ENCODE assay signal across 17 cellular contexts in the genomic region with DNA sequence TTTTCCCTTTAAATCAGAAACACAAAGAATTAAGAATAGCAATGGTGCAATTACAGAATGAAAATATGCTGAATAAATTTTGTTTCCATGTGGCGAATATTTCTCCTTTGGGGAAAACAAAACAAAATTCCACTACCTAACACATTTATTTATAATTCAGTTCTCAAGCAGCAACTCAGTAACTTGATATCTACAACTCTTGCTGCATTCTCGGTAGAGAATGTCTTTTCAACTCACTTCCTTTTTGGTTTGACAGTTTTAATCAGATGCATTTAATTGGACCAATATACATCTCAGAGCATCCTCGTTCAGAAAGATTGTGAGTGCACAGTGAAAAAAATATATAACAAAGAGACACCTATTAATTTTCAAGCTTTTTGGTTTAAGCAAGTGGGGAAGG.
"Had no signal": no experiment of that assay in that cellular context is flagged by ENCODE, and none has a peak within 500 bp of the region (broad histone marks: within the 10 kb centered on the region; RNA-seq: fewer than 3 reads in every experiment).

No MANE protein-coding gene starts in this region.

- DNase-seq: activated CD4-positive, alpha-beta T cell treated with anti-CD3 and anti-CD28 coated beads, Interleukin-2, amount 10 ng/mL, durations not matched to agents 7 days and 5 days; activated CD4-positive, CD25-positive, alpha-beta regulatory T cell; activated CD8-positive, alpha-beta memory T cell treated with anti-CD3 and anti-CD28 coated beads for 24 hours; activated naive CD4-positive, alpha-beta T cell treated with anti-CD3 and anti-CD28 coated beads, Interleukin-2, amount 10 ng/mL, durations not matched to agents 7 days and 5 days; activated T-cell treated with anti-CD3 and anti-CD28 coated beads for 4 hours; central memory CD4-positive, alpha-beta T cell; hypothalamus; left colon; naive thymus-derived CD8-positive, alpha-beta T cell; nucleus accumbens; sigmoid colon; stimulated activated CD4-positive, alpha-beta T cell treated with anti-CD3 and anti-CD28 coated beads, Interleukin-12 subunit alpha, Interleukin-12 subunit beta, amount 100 ng/mL, for 4 hours; stimulated activated CD4-positive, alpha-beta T cell treated with anti-CD3 and anti-CD28 coated beads, Interleukin-2, amount 100 ng/mL, for 48 hours; stimulated activated naive CD4-positive, alpha-beta T cell treated with Interleukin-2 at 50 U/mL for 16 hours; T-helper 17 cell; upper lobe of left lung had no signal

- H3K4me3 ChIP-seq: adrenal gland, sigmoid colon, upper lobe of left lung had no signal

- H3K27me3 ChIP-seq: adrenal gland, sigmoid colon, upper lobe of left lung had no signal

- H3K36me3 ChIP-seq: adrenal gland, upper lobe of left lung had no signal

- H3K27ac ChIP-seq: adrenal gland, upper lobe of left lung had no signal

- H3K9me3 ChIP-seq: adrenal gland, sigmoid colon, upper lobe of left lung had no signal
